1 cellular context compared by ENCODE assay signal in the genomic region with DNA sequence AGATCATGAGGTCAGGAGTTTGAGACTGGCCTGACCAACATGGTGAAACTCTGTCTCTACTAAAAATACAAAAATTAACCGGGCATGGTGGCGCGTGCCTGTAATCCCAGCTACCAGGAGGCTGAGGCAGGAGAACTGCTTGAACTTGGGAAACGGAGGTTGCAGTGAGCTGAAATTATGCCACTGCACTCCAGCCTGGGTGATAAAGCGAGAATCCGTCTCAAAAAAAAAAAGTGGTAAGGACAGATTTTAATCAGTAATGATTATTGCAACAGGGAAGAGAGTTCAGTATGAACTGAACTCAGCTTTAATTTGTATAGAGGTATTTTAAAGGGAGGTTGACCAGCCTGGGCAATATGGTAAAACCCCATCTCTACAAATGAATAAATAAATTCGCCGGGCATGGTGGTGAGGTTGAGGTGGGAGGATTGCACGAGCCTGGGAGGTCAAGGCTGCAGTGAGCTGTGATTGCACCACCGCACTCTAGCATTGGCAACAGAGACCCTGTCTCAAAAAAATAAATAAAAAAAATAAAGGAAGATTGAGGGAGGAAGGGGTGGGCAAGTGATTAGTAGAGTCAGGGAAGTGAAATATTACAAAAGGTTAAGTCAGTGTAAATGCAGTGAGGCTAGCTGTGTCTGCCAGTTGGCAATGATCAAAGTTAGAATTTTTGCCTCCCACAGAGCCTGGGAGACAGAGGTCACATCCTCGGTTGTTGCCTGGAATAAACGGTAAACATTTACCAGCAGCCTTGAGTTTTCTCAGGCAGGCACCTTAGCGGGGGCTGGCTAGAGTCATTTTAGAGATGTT.
TF ChIP-seq lines count a peak whose summit lies in the region.

No MANE protein-coding gene starts in this region.

TF ChIP-seq in IMR-90, 13 proteins besides CTCF, POLR2A, EP300 and RAD21:
- no peak for TF ChIP-seq BHLHE40 (IDR thresholded peaks at IDR 0.05; ENCODE audit: low read depth, low read length)
- no peak for TF ChIP-seq ELK1 (IDR thresholded peaks at IDR 0.05; ENCODE audit: borderline replicate concordance, low read depth, low read length)
- TF ChIP-seq SMC3 (IDR thresholded peaks at IDR 0.05; ENCODE audit: low read depth, low read length) = no peak
- TF ChIP-seq RCOR1 (IDR thresholded peaks at IDR 0.05; ENCODE audit: insufficient replicate concordance, low read length) = no peak
- no peak for TF ChIP-seq MXI1 (IDR thresholded peaks at IDR 0.05; ENCODE audit: borderline replicate concordance, low read depth, low read length)
- TF ChIP-seq NFE2L2 (IDR thresholded peaks at IDR 0.05; ENCODE audit: low read depth, low read length) = no peak
- TF ChIP-seq, protein P1, sequence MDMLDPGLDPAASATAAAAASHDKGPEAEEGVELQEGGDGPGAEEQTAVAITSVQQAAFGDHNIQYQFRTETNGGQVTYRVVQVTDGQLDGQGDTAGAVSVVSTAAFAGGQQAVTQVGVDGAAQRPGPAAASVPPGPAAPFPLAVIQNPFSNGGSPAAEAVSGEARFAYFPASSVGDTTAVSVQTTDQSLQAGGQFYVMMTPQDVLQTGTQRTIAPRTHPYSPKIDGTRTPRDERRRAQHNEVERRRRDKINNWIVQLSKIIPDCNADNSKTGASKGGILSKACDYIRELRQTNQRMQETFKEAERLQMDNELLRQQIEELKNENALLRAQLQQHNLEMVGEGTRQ (IDR thresholded peaks at IDR 0.05; ENCODE audit: low read depth, low read length) = no peak
- no peak for TF ChIP-seq MAZ (IDR thresholded peaks at IDR 0.05; ENCODE audit: borderline replicate concordance, low read depth, low read length)
- no peak for TF ChIP-seq CEBPB (IDR thresholded peaks at IDR 0.05; ENCODE audit: low read depth, low read length)
- no peak for TF ChIP-seq RFX5 (IDR thresholded peaks at IDR 0.05; ENCODE audit: low read depth, low read length)
- TF ChIP-seq MAFK (IDR thresholded peaks at IDR 0.05; ENCODE audit: low read depth, low read length) = no peak
- no peak for TF ChIP-seq CHD1 (IDR thresholded peaks at IDR 0.05; ENCODE audit: low read depth, low read length)
TF ChIP-seq in IMR-90: peak in this region for 0.
